Comparison of ENCODE assay signal across 14 cellular contexts in the genomic region with DNA sequence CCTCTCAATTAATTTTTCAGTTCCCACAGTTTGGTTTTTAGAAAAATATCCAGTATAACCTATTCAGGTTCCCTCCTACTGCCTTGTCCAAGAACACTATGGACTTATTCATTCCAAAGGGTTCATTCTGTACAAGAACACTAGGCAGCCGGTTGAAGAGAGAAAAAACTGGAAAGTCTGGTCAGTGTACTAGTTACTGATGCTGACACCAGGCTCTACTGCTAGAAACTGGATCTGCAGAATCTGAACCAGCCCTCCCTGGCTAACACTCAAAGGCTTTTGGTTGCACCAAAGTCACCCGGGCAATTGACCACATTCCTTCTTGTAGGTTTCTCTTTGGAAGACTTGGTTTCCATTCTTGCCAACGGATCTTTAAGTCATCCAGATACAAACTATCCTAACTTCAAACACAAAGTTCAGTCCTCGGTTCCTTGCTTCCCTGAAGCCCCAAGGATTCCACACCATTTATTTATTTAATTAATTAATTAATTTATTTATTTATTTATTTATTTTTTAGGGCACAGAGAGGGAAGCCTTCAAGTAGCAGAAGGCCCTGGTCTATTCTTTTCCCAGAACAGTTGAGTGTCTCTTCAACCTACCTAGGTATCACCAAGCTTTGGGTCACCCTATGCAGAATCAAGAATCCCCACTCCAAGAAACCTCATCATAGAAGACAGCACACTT.
DNase-seq lines count a peak whose midpoint lies in the region; ATAC-seq, FAIRE-seq and TF ChIP-seq lines count a peak whose summit lies in the region.
"Had no signal": no experiment of that assay in that cellular context is flagged by ENCODE, and none has a peak within 500 bp of the region (broad histone marks: within the 10 kb centered on the region; RNA-seq: fewer than 3 reads in every experiment).

No MANE protein-coding gene starts in this region.

- no peak for TF ChIP-seq EP300 in A549 (IDR thresholded peaks at IDR 0.05)
- TF ChIP-seq EP300 in suprapubic skin (IDR thresholded peaks at IDR 0.05): no peak

- TF ChIP-seq RAD21 in A549 (conservative IDR thresholded peaks at IDR 0.05 in 1 of 2, IDR thresholded peaks at IDR 0.05 in 1 of 2): no peak

- no peaks in the 10 kb centered on the region for H3K27me3 ChIP-seq in suprapubic skin

- no peak overlapping the region for H3K4me2 ChIP-seq in A549

- TF ChIP-seq CTCF in A549 (IDR thresholded peaks at IDR 0.05) (no peak), LNCaP clone FGC (IDR thresholded peaks at IDR 0.05; ENCODE audit: control insufficient read depth, extremely low read depth, insufficient read depth) (no peak), epithelial cell of esophagus (IDR thresholded peaks at IDR 0.05; ENCODE audit: insufficient read depth, low read depth, low read length, missing control alignments) (no peak), suprapubic skin (IDR thresholded peaks at IDR 0.05) (no peak)

- H3K9me3 ChIP-seq in A549 (no peaks in the 10 kb centered on the region), suprapubic skin (no peaks in the 10 kb centered on the region)

- H3K27ac ChIP-seq in A549 (no peak overlapping the region), suprapubic skin (peak overlapping the region; percentile 31)

- TF ChIP-seq POLR2A in A549 (IDR thresholded peaks at IDR 0.05; ENCODE audit: low read length) (no peak), suprapubic skin (IDR thresholded peaks at IDR 0.05) (no peak)

- POLR2A ChIA-PET in A549 (lab: Yijun Ruan, JAX): no interaction called here

- no peaks in the 10 kb centered on the region for H3K36me3 ChIP-seq in suprapubic skin

- H3K4me1 ChIP-seq in A549 (no peaks in the 10 kb centered on the region), suprapubic skin (no peaks in the 10 kb centered on the region)

- WGBS in A549 (ENCODE audit: missing lambda C conversion rate): 62% methylated on average over 4 of the region's 4 CpGs
- 79% methylated on average over 4 of the region's 4 CpGs for WGBS in suprapubic skin

- ATAC-seq in A549: no peak
- no peak for ATAC-seq in HG02571 (IDR thresholded peaks at IDR 0.05; ENCODE audit: unreplicated experiment)
- ATAC-seq in GM21529 (IDR thresholded peaks at IDR 0.05; ENCODE audit: unreplicated experiment): no peak
- ATAC-seq: HCT116 had no signal

- H3K4me3 ChIP-seq in A549 (no peak overlapping the region), LNCaP clone FGC (ENCODE audit: low read depth, low read length) (no peak overlapping the region), epithelial cell of esophagus (ENCODE audit: low read length) (no peak overlapping the region), suprapubic skin (no peak overlapping the region)

- DNase-seq in A549 (ENCODE audit: low read depth in 1 of 2, low spot score in 1 of 2) (no peak), LNCaP clone FGC (ENCODE audit: low read depth) (peak; percentile 44), epithelial cell of esophagus (ENCODE audit: low read depth) (peak; percentile 55), suprapubic skin (ENCODE audit: low spot score in 2 of 2) (no peak), DMS79 (lab: John Stamatoyannopoulos, UW) (no peak)
- DNase-seq: C1 segment of cervical spinal cord; CD4-positive, alpha-beta T cell; DMS153; DND-41; GF-D8; KBM-7 had no signal

- FAIRE-seq in A549 (lab: Jason Lieb, UNC): no peak

- CTCF ChIA-PET in A549 (lab: Yijun Ruan, JAX): no interaction called here

TF ChIP-seq in A549, 52 proteins besides CTCF, POLR2A, EP300 and RAD21:
- TF ChIP-seq ZC3H11A (IDR thresholded peaks at IDR 0.05) (peak; percentile 25; the same call in 1 of the 2 replicates), ZNF302 (CRISPR knock-in tag; IDR thresholded peaks at IDR 0.05) (no peak)

Comparison
In these comparisons a context has a peak if more than half of its experiments do, and no peak if none do; other contexts are left out.
1. DNase-seq: peak in LNCaP clone FGC (single experiment) and epithelial cell of esophagus (single experiment); none in A549 (0 of 2), suprapubic skin (0 of 2) and DMS79 (single experiment).